In genomic region chr15:63203451-63204090, GRCh38 we compare ENCODE assay signal across 1 cellular context.
A peak's percentile ranks its signal among the peaks of the same experiment; 100 is the strongest.
TF ChIP-seq lines count a peak whose summit lies in the region.

No MANE protein-coding gene starts in this region.

TF ChIP-seq in GM12878, 131 proteins besides CTCF, POLR2A, EP300 and RAD21 (continued from another document and continues in another):
- TF ChIP-seq HSF1 (IDR thresholded peaks at IDR 0.05; ENCODE audit: low read depth, low read length) = no peak
- no peak for TF ChIP-seq ZNF217 (IDR thresholded peaks at IDR 0.05)
- no peak for TF ChIP-seq FOS (IDR thresholded peaks at IDR 0.05; ENCODE audit: borderline replicate concordance, extremely low read depth, insufficient read length)
- TF ChIP-seq TAF1 (IDR thresholded peaks at IDR 0.05; ENCODE audit: borderline replicate concordance, low read depth, low read length) = no peak
- TF ChIP-seq HDAC6 (IDR thresholded peaks at IDR 0.05; ENCODE audit: unreplicated experiment) = no peak
- TF ChIP-seq POLR2AphosphoS5 (IDR thresholded peaks at IDR 0.05; ENCODE audit: low read length) = no peak
- no peak for TF ChIP-seq HDGF (IDR thresholded peaks at IDR 0.05)
- no peak for TF ChIP-seq CBX5 (IDR thresholded peaks at IDR 0.05; ENCODE audit: low read depth)
- TF ChIP-seq NRF1 (conservative IDR thresholded peaks at IDR 0.05; ENCODE audit: low read depth, low read length) = no peak
- no peak for TF ChIP-seq PML (IDR thresholded peaks at IDR 0.05; ENCODE audit: low read length)
- TF ChIP-seq HDAC2 (IDR thresholded peaks at IDR 0.05) = no peak
- no peak for TF ChIP-seq STAT3 (IDR thresholded peaks at IDR 0.05; ENCODE audit: low read depth, low read length)
- TF ChIP-seq PAX5 (IDR thresholded peaks at IDR 0.05; ENCODE audit: borderline replicate concordance, low read depth, low read length) = no peak
- no peak for TF ChIP-seq POLR2AphosphoS2 (IDR thresholded peaks at IDR 0.05; ENCODE audit: low read depth, low read length)
- 0 out of 2 replicates have a peak, but pooled peaks have one; percentile 24 for TF ChIP-seq ATF7 (IDR thresholded peaks at IDR 0.05; ENCODE audit: low read depth)
- TF ChIP-seq MYC (IDR thresholded peaks at IDR 0.05; ENCODE audit: insufficient read depth, insufficient read length, insufficient replicate concordance, low read length, severe bottlenecking) = no peak
- no peak for TF ChIP-seq FOXM1 (IDR thresholded peaks at IDR 0.05; ENCODE audit: low read depth, low read length)
- no peak for TF ChIP-seq SRF (IDR thresholded peaks at IDR 0.05; ENCODE audit: low read depth in 2 of 2, low read length in 2 of 2)
- no peak for TF ChIP-seq NR2C1 (IDR thresholded peaks at IDR 0.05)
- TF ChIP-seq TCF3 (IDR thresholded peaks at IDR 0.05; ENCODE audit: borderline replicate concordance, insufficient read depth, low read depth, low read length) = no peak
- no peak for TF ChIP-seq USF1 (IDR thresholded peaks at IDR 0.05; ENCODE audit: borderline replicate concordance, extremely low read length, insufficient read depth, low read depth, low read length)
- TF ChIP-seq ZBED1 (IDR thresholded peaks at IDR 0.05; ENCODE audit: borderline replicate concordance) = no peak
- no peak for TF ChIP-seq CREB1 (IDR thresholded peaks at IDR 0.05; ENCODE audit: low read depth)
- 0 out of 2 replicates have a peak, but pooled peaks have one; percentile 44 for TF ChIP-seq TCF12 (IDR thresholded peaks at IDR 0.05; ENCODE audit: low read depth, low read length)
- no peak for TF ChIP-seq LARP7 (IDR thresholded peaks at IDR 0.05)
- TF ChIP-seq SMAD5 (IDR thresholded peaks at IDR 0.05; ENCODE audit: low read depth) = no peak
- no peak for TF ChIP-seq ASH2L (IDR thresholded peaks at IDR 0.05; ENCODE audit: borderline replicate concordance, low read depth)
- TF ChIP-seq CBFB (IDR thresholded peaks at IDR 0.05; ENCODE audit: low read depth) = no peak
- 0 out of 2 replicates have a peak, but pooled peaks have one; percentile 33 for TF ChIP-seq NKRF (conservative IDR thresholded peaks at IDR 0.05)
- no peak for TF ChIP-seq SUPT20H (IDR thresholded peaks at IDR 0.05; ENCODE audit: borderline replicate concordance, control insufficient read depth, low read depth, low read length)
- no peak for TF ChIP-seq JUND (IDR thresholded peaks at IDR 0.05; ENCODE audit: low read depth, low read length)
- TF ChIP-seq SMARCA5 (IDR thresholded peaks at IDR 0.05) = peak; percentile 16; the same call in 1 of the 2 replicates
- no peak for TF ChIP-seq PRDM15 (CRISPR knock-in tag; IDR thresholded peaks at IDR 0.05)
- 0 out of 2 replicates have a peak, but pooled peaks have one; percentile 20 for TF ChIP-seq ZNF384 (IDR thresholded peaks at IDR 0.05; ENCODE audit: borderline replicate concordance, low read depth, low read length)
- TF ChIP-seq E2F4 (IDR thresholded peaks at IDR 0.05; ENCODE audit: low read depth, low read length) = no peak
- TF ChIP-seq ZZZ3 (IDR thresholded peaks at IDR 0.05; ENCODE audit: control insufficient read depth, insufficient read length, low read depth) = no peak
- no peak for TF ChIP-seq ATF2 (IDR thresholded peaks at IDR 0.05; ENCODE audit: low read length)
- peak in 1 of 2 experiments; percentile 19; a peak in 1 of 4 replicates for TF ChIP-seq BHLHE40 (IDR thresholded peaks at IDR 0.05; ENCODE audit: borderline replicate concordance in 1 of 2, low read depth in 2 of 2, low read length in 1 of 2)
- TF ChIP-seq FOXK2 (IDR thresholded peaks at IDR 0.05) = no peak
- TF ChIP-seq ZNF274 (IDR thresholded peaks at IDR 0.05; ENCODE audit: insufficient read depth, insufficient read length) = no peak
- no peak for TF ChIP-seq RB1 (IDR thresholded peaks at IDR 0.05; ENCODE audit: borderline replicate concordance)
- no peak for TF ChIP-seq PAX8 (IDR thresholded peaks at IDR 0.05)
- TF ChIP-seq BCL11A (IDR thresholded peaks at IDR 0.05; ENCODE audit: low read depth, low read length) = no peak
- no peak for TF ChIP-seq CHD2 (IDR thresholded peaks at IDR 0.05; ENCODE audit: borderline replicate concordance, low read depth, low read length)
- peak; percentile 47; the same call in 1 of the 2 replicates for TF ChIP-seq ESRRA (IDR thresholded peaks at IDR 0.05; ENCODE audit: low read length)
- TF ChIP-seq RUNX3 (IDR thresholded peaks at IDR 0.05; ENCODE audit: low read length) = peak; percentile 83
- TF ChIP-seq TARDBP (IDR thresholded peaks at IDR 0.05; ENCODE audit: borderline replicate concordance) = no peak
- TF ChIP-seq MTA2 (IDR thresholded peaks at IDR 0.05; ENCODE audit: low read depth) = peak; percentile 76
- TF ChIP-seq NFXL1 (IDR thresholded peaks at IDR 0.05; ENCODE audit: borderline replicate concordance) = no peak
- no peak for TF ChIP-seq IRF4 (IDR thresholded peaks at IDR 0.05; ENCODE audit: low read depth, low read length)
- TF ChIP-seq IRF3 (IDR thresholded peaks at IDR 0.05) = no peak
- no peak for TF ChIP-seq ATF3 (IDR thresholded peaks at IDR 0.05; ENCODE audit: borderline replicate concordance, extremely low read depth, low read depth, low read length)
- TF ChIP-seq CHD1 (IDR thresholded peaks at IDR 0.05; ENCODE audit: low read depth, low read length) = no peak
- no peak for TF ChIP-seq ELK1 (IDR thresholded peaks at IDR 0.05; ENCODE audit: low read depth, low read length)
- no peak for TF ChIP-seq MAX (IDR thresholded peaks at IDR 0.05; ENCODE audit: low read depth, low read length)
- TF ChIP-seq E4F1 (IDR thresholded peaks at IDR 0.05; ENCODE audit: borderline replicate concordance, partially characterized antibody) = no peak
- TF ChIP-seq NR2F1 (conservative IDR thresholded peaks at IDR 0.05) = peak; percentile 77
